ENCODE assay signal across 18 cellular contexts in the genomic region with DNA sequence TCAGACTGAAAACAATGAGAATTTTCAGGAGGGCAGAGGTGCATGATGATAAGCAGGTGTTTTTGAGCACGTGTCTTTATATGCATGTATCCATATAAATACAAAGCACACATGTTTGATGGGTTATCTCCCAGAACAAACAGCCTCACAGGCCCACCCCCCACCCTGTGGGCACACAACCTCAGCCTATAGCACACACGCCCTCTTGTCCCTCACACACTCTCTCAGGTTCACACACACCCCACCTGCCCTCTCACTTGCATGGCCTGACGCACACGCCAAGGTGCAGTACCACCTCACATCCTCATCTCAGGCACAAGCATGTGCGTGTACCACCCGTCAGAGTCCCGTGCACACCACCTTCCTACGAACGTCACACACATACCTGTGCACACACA. TPM values are rescaled to one million over a fixed set of nuclear protein-coding genes. Genes with fewer than 3 reads are reported as not detected.
A peak's percentile ranks its signal among the peaks of the same experiment; 100 is the strongest.
DNase-seq lines count a peak whose midpoint lies in the region; ATAC-seq and TF ChIP-seq lines count a peak whose summit lies in the region.
"Had no signal": no experiment of that assay in that cellular context is flagged by ENCODE, and none has a peak within 500 bp of the region (broad histone marks: within the 10 kb centered on the region; RNA-seq: fewer than 3 reads in every experiment).

No MANE protein-coding gene starts in this region.

- no peak overlapping the region for H3K4me3 ChIP-seq in stomach
- H3K4me3 ChIP-seq: cardiac muscle cell, HAP-1 had no signal

- DNase-seq in NCI-H146 treated with DMSO at 0.1 percent for 48 hours (lab: John Stamatoyannopoulos, UW; ENCODE audit: unreplicated experiment) (peak; percentile 58), NCI-H510A treated with DMSO at 0.1 percent for 48 hours (lab: John Stamatoyannopoulos, UW) (peak; percentile 80), left colon (peak; percentile 72 to 88), stomach (peak; percentile 57)
- DNase-seq: activated CD8-positive, alpha-beta memory T cell treated with anti-CD3 and anti-CD28 coated beads, Interleukin-2, amount 10 ng/mL, durations not matched to agents 7 days and 5 days; activated naive CD4-positive, alpha-beta T cell treated with anti-CD3 and anti-CD28 coated beads, Interleukin-2, amount 10 ng/mL, durations not matched to agents 7 days and 5 days; amygdala; CD4-positive, alpha-beta T cell; GF-D8; KG1; NCI-H1930; NCI-H526; SW 1271 had no signal

- TF ChIP-seq EP300 in stomach (IDR thresholded peaks at IDR 0.05), result no peak

- WGBS in stomach, 5 donors, result 29 to 64% (median 55%) methylated on average over 9 of the region's 9 CpGs

- H3K4me1 ChIP-seq in stomach, result peaks cover 18 to 46% (median 27%) of the 10 kb centered on the region in 4 donors

- H3K36me3 ChIP-seq in stomach, result no peaks in the 10 kb centered on the region
- H3K36me3 ChIP-seq: cardiac muscle cell, HAP-1 had no signal

- intact Hi-C loops in left colon (cut with DNase I, micrococcal nuclease) (no loop called here), stomach (cut with DNase I; ENCODE audit: low total_unique reads) (no loop called here)

- no peaks in the 10 kb centered on the region for H3K27me3 ChIP-seq in stomach
- H3K27me3 ChIP-seq: cardiac muscle cell had no signal

- ATAC-seq in left colon (peak; percentile 68), HG03442 (IDR thresholded peaks at IDR 0.05; ENCODE audit: unreplicated experiment) (no peak), HG02623 (IDR thresholded peaks at IDR 0.05; ENCODE audit: unreplicated experiment) (no peak), HG02588 (IDR thresholded peaks at IDR 0.05; ENCODE audit: unreplicated experiment) (no peak)
- ATAC-seq: activated CD8-positive, alpha-beta memory T cell treated with anti-CD3 and anti-CD28 coated beads, Interleukin-2, amount 10 ng/mL, durations not matched to agents 7 days and 5 days had no signal

- peak overlapping the region; percentile 42 to 85 (median 76) for H3K27ac ChIP-seq in stomach
- H3K27ac ChIP-seq: cardiac muscle cell had no signal

- no peaks in the 10 kb centered on the region for H3K9me3 ChIP-seq in stomach
- H3K9me3 ChIP-seq: HAP-1 had no signal

- no peak for TF ChIP-seq CTCF in stomach (IDR thresholded peaks at IDR 0.05)

- TF ChIP-seq POLR2A in stomach (IDR thresholded peaks at IDR 0.05), result no peak

RNA-seq across cellular contexts. Expression of gene KRT8, which starts 8.5 kb away (rescaled TPM):
- total RNA-seq in left colon (1,000 to 10,000 TPM; 4,047 to 4,291 TPM), stomach (1,000 to 10,000 TPM in 1 of 5 donors, 100 to 1,000 TPM in 3, 10 to 100 TPM in 1; 71.2 to 1,740 (median 566) TPM)
- polyA plus RNA-seq in stomach, result 1,000 to 10,000 TPM in 1 of 3 donors, 100 to 1,000 TPM in 2; 361 to 1,687 (median 767) TPM

RNA-seq across cellular contexts. Expression of gene KRT18, which starts 35.5 kb away (rescaled TPM):
- 100 to 1,000 TPM; 815 to 912 TPM for total RNA-seq in left colon
- total RNA-seq in stomach, result 100 to 1,000 TPM in 4 of 5 donors, 10 to 100 TPM in 1; 68.3 to 648 (median 309) TPM
- 100 to 1,000 TPM; 369 to 525 (median 391) TPM for polyA plus RNA-seq in stomach
